In the genomic region with DNA sequence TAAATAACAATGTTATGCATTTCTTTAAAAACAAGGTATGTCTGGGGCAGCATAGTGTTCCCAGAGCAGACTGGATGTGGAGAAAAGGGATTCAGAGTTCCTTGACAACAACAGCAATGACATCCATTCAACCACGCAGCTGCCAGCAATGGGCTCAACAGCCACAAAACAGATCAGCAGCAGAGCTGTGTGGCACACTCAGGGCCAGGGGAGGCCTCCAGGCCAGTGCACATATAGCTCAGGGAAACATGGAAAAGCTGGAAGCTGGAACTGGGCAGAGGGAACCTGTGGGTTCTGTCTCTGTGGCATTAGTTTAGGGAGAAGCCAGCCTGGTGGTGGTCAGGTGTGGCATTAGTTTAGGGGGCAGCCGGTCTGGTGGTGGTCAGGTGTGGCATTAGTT, we compare ENCODE assay signal across 24 cellular contexts.
"Had no signal": no experiment of that assay in that cellular context is flagged by ENCODE, and none has a peak within 500 bp of the region (broad histone marks: within the 10 kb centered on the region; RNA-seq: fewer than 3 reads in every experiment).

No MANE protein-coding gene starts in this region.

- H3K4me1 Mint-ChIP-seq: nephron, neural crest cell had no signal

- H3K27me3 Mint-ChIP-seq: progenitor cell of endocrine pancreas; stimulated activated naive CD8-positive, alpha-beta T cell treated with anti-CD3 and anti-CD28 coated beads, Interleukin-15, Interleukin-2, amounts not matched to agents 100 ng/mL and 50 ng/mL, for 24 hours had no signal

- H3K27me3 ChIP-seq: neutrophil, ovary, right atrium auricular region, right lobe of liver, suprapubic skin, tibial artery, uterus had no signal

- H3K4me1 ChIP-seq: left ventricle myocardium inferior, right atrium auricular region, right lobe of liver, suprapubic skin, uterus had no signal

- ATAC-seq: naive thymus-derived CD8-positive, alpha-beta T cell; right lobe of liver had no signal

- H3K27ac ChIP-seq: left ventricle myocardium inferior, neutrophil, ovary, right atrium auricular region, right lobe of liver, skin epidermis, suprapubic skin, thoracic aorta, tibial artery, uterus had no signal

- DNase-seq: hippocampal formation; left ventricle myocardium inferior; naive thymus-derived CD8-positive, alpha-beta T cell; occipital lobe; ovary; right lobe of liver; stimulated activated CD4-positive, alpha-beta T cell treated with anti-CD3 and anti-CD28 coated beads, Interleukin-12 subunit alpha, Interleukin-12 subunit beta, amount 100 ng/mL, for 4 hours; stimulated activated CD4-positive, alpha-beta T cell treated with anti-CD3 and anti-CD28 coated beads, Interleukin-15, amount 100 ng/mL, for 24 hours; stimulated activated CD4-positive, alpha-beta T cell treated with anti-CD3 and anti-CD28 coated beads, Interleukin-2, amount 100 ng/mL, for 24 hours; stimulated activated CD4-positive, alpha-beta T cell treated with anti-CD3 and anti-CD28 coated beads, Interleukin-4, amount 100 ng/mL, for 1 hour; stimulated activated naive CD4-positive, alpha-beta T cell; trophoblast cell; uterus had no signal

- H3K36me3 Mint-ChIP-seq: naive thymus-derived CD8-positive, alpha-beta T cell had no signal

- H3K36me3 ChIP-seq: left ventricle myocardium inferior, neutrophil, ovary, right atrium auricular region, right lobe of liver, suprapubic skin, thoracic aorta, tibial artery, uterus had no signal

- H3K9me3 ChIP-seq: left ventricle myocardium inferior, neutrophil, ovary, right atrium auricular region, right lobe of liver, suprapubic skin, thoracic aorta, tibial artery, uterus had no signal

- H3K9me3 Mint-ChIP-seq: naive thymus-derived CD8-positive, alpha-beta T cell; neural crest cell; stimulated activated naive CD8-positive, alpha-beta T cell treated with anti-CD3 and anti-CD28 coated beads, Interleukin-15, Interleukin-2, amounts not matched to agents 100 ng/mL and 50 ng/mL, for 24 hours had no signal

- H3K4me3 ChIP-seq: left ventricle myocardium inferior, lung, ovary, right atrium auricular region, right lobe of liver, skin epidermis, suprapubic skin, thoracic aorta, tibial artery, uterus had no signal

- H3K27ac Mint-ChIP-seq: naive thymus-derived CD8-positive, alpha-beta T cell; nephron; progenitor cell of endocrine pancreas; stimulated activated naive CD8-positive, alpha-beta T cell treated with anti-CD3 and anti-CD28 coated beads, Interleukin-15, Interleukin-2, amounts not matched to agents 100 ng/mL and 50 ng/mL, for 24 hours had no signal

- H3K4me3 Mint-ChIP-seq: naive thymus-derived CD8-positive, alpha-beta T cell; nephron; neural crest cell; stimulated activated naive CD8-positive, alpha-beta T cell treated with anti-CD3 and anti-CD28 coated beads, Interleukin-15, Interleukin-2, amounts not matched to agents 100 ng/mL and 50 ng/mL, for 24 hours had no signal
